15 cellular contexts compared by ENCODE assay signal in genomic region chr16:49659356-49659755, GRCh38.
DNase-seq lines count a peak whose midpoint lies in the region; ATAC-seq, FAIRE-seq and TF ChIP-seq lines count a peak whose summit lies in the region.
"Had no signal": no experiment of that assay in that cellular context is flagged by ENCODE, and none has a peak within 500 bp of the region (broad histone marks: within the 10 kb centered on the region; RNA-seq: fewer than 3 reads in every experiment).

No MANE protein-coding gene starts in this region.

- H3K9me3 ChIP-seq in heart right ventricle: no peaks in the 10 kb centered on the region
- H3K9me3 ChIP-seq in neuronal stem cell (replicated peaks in 1 of 2; ENCODE audit: control insufficient read depth in 2 of 2, insufficient read depth in 1 of 2, low read depth in 1 of 2, low read length in 2 of 2): no peaks in the 10 kb centered on the region
- H3K9me3 ChIP-seq: BLaER1, Caco-2 had no signal

- no peak overlapping the region for H3K4me2 ChIP-seq in neuronal stem cell (ENCODE audit: insufficient read depth, low read length, poor library complexity, severe bottlenecking)
- H3K4me2 ChIP-seq: BLaER1 had no signal

- no peak overlapping the region for H2AFZ ChIP-seq in neuronal stem cell (ENCODE audit: low read length)
- H2AFZ ChIP-seq: GM23248 had no signal

- no peak overlapping the region for H2BK120ac ChIP-seq in neuronal stem cell (ENCODE audit: low read depth, low read length)

- H2BK5ac ChIP-seq in neuronal stem cell (ENCODE audit: low read length): no peak overlapping the region

- H2AK5ac ChIP-seq in neuronal stem cell (ENCODE audit: low read depth, low read length): no peak overlapping the region

- no peaks in the 10 kb centered on the region for H3K27me3 Mint-ChIP-seq in activated T-helper 2 cell treated with anti-CD3 and anti-CD28 coated beads, Interferon-gamma antibody, Interleukin-2, Interleukin-4, amounts not matched to agents 10 μg/mL and 5 μg/mL and 100 μg/mL, durations not matched to agents 14 hours and 24 hours and 36 hours (ENCODE audit: low read depth)

- H2BK15ac ChIP-seq in neuronal stem cell (ENCODE audit: low read length): no peak overlapping the region

- H3K27ac ChIP-seq in heart right ventricle (no peak overlapping the region), neuronal stem cell (replicated peaks; ENCODE audit: low read length) (no peak overlapping the region)
- H3K27ac ChIP-seq: GM23248 had no signal

- no peak overlapping the region for H4K91ac ChIP-seq in neuronal stem cell (ENCODE audit: low read depth, low read length, poor library complexity)

- peaks cover 7% of the 10 kb centered on the region for H3K79me1 ChIP-seq in neuronal stem cell (ENCODE audit: low read depth, low read length)

- no peaks in the 10 kb centered on the region for H3K36me3 Mint-ChIP-seq in activated T-helper 2 cell treated with anti-CD3 and anti-CD28 coated beads, Interferon-gamma antibody, Interleukin-2, Interleukin-4, amounts not matched to agents 10 μg/mL and 5 μg/mL and 100 μg/mL, durations not matched to agents 14 hours and 24 hours and 36 hours (ENCODE audit: low read depth)
- H3K36me3 Mint-ChIP-seq: CD8-positive, alpha-beta memory T cell had no signal

- no peak overlapping the region for H3K27ac Mint-ChIP-seq in activated T-helper 2 cell treated with anti-CD3 and anti-CD28 coated beads, Interferon-gamma antibody, Interleukin-2, Interleukin-4, amounts not matched to agents 10 μg/mL and 5 μg/mL and 100 μg/mL, durations not matched to agents 14 hours and 24 hours and 36 hours
- H3K27ac Mint-ChIP-seq: CD8-positive, alpha-beta memory T cell had no signal

- peaks cover 7 to 33% (median 19%) of the 10 kb centered on the region in 9 donors for H3K4me1 ChIP-seq in heart right ventricle
- peaks cover 2 to 11% of the 10 kb centered on the region in 2 donors for H3K4me1 ChIP-seq in neuronal stem cell (ENCODE audit: control insufficient read depth in 2 of 2, insufficient read depth in 1 of 2, low read depth in 1 of 2, low read length in 2 of 2)
- H3K4me1 ChIP-seq: Caco-2 had no signal

- H3K36me3 ChIP-seq in heart right ventricle (no peaks in the 10 kb centered on the region), bronchial epithelial cell (ENCODE audit: control insufficient read depth, insufficient read depth, low read length) (no peaks in the 10 kb centered on the region), neuronal stem cell (replicated peaks in 1 of 2; ENCODE audit: control insufficient read depth in 2 of 2, insufficient read depth in 2 of 2, low read length in 2 of 2) (no peaks in the 10 kb centered on the region)
- H3K36me3 ChIP-seq: BLaER1 had no signal

- no peaks in the 10 kb centered on the region for H3K4me1 Mint-ChIP-seq in activated T-helper 2 cell treated with anti-CD3 and anti-CD28 coated beads, Interferon-gamma antibody, Interleukin-2, Interleukin-4, amounts not matched to agents 10 μg/mL and 5 μg/mL and 100 μg/mL, durations not matched to agents 14 hours and 24 hours and 36 hours (ENCODE audit: low read depth)
- H3K4me1 Mint-ChIP-seq: CD8-positive, alpha-beta memory T cell had no signal

- FAIRE-seq in bronchial epithelial cell (lab: Jason Lieb, UNC): peak; percentile 36

- no peak for ATAC-seq in left ventricle myocardium superior
- no peak for ATAC-seq in heart right ventricle
- ATAC-seq in HG02763 (IDR thresholded peaks at IDR 0.05; ENCODE audit: unreplicated experiment): no peak

- intact Hi-C loops in left ventricle myocardium superior (cut with micrococcal nuclease) (no loop called here), heart right ventricle (cut with DNase I) (loop anchor here in 1 of 10 donors (10.0 kb wide), 1 partner anchor 85 kb away; no protein-coding TSS in a partner anchor)
- intact Hi-C loops in activated T-helper 2 cell treated with anti-CD3 and anti-CD28 coated beads, Interferon-gamma antibody, Interleukin-2, Interleukin-4, amounts not matched to agents 10 μg/mL and 5 μg/mL and 100 μg/mL, durations not matched to agents 14 hours and 24 hours and 36 hours (cut with micrococcal nuclease): no loop called here

- no peak overlapping the region for H3K4me3 Mint-ChIP-seq in activated T-helper 2 cell treated with anti-CD3 and anti-CD28 coated beads, Interferon-gamma antibody, Interleukin-2, Interleukin-4, amounts not matched to agents 10 μg/mL and 5 μg/mL and 100 μg/mL, durations not matched to agents 14 hours and 24 hours and 36 hours (ENCODE audit: low read depth)
- H3K4me3 Mint-ChIP-seq: CD8-positive, alpha-beta memory T cell had no signal

- peak overlapping the region; percentile 46 for H3K18ac ChIP-seq in neuronal stem cell (ENCODE audit: low read length)

- H3K9me3 Mint-ChIP-seq in activated T-helper 2 cell treated with anti-CD3 and anti-CD28 coated beads, Interferon-gamma antibody, Interleukin-2, Interleukin-4, amounts not matched to agents 10 μg/mL and 5 μg/mL and 100 μg/mL, durations not matched to agents 14 hours and 24 hours and 36 hours: no peaks in the 10 kb centered on the region
- H3K9me3 Mint-ChIP-seq: CD8-positive, alpha-beta memory T cell had no signal

- no peak overlapping the region for H4K8ac ChIP-seq in neuronal stem cell (ENCODE audit: low read depth, low read length)

- DNase-seq in left ventricle myocardium superior: peak; percentile 5
- no peak for DNase-seq in heart right ventricle
- DNase-seq in bronchial epithelial cell (ENCODE audit: low read depth): no peak
- DNase-seq in neuronal stem cell (ENCODE audit: low spot score): no peak
- no peak for DNase-seq in activated T-helper 2 cell treated with anti-CD3 and anti-CD28 coated beads, Interferon-gamma antibody, Interleukin-2, Interleukin-4, amounts not matched to agents 10 μg/mL and 5 μg/mL and 100 μg/mL, durations not matched to agents 14 hours and 24 hours and 36 hours (ENCODE audit: low spot score)
- DNase-seq in islet precursor cell: no peak
- DNase-seq: 8988T; AML-193; Caco-2; CD8-positive, alpha-beta memory T cell; DND-41; GM23248; H7 had no signal

- H2BK12ac ChIP-seq in neuronal stem cell (ENCODE audit: low read length): no peak overlapping the region

- no peak overlapping the region for H3K9ac ChIP-seq in neuronal stem cell (ENCODE audit: low read depth, low read length, poor library complexity)
- H3K9ac ChIP-seq: BLaER1, GM23248 had no signal

- H3K23ac ChIP-seq in neuronal stem cell (ENCODE audit: low read depth, low read length, poor library complexity): no peak overlapping the region

- no peak overlapping the region for H3K4ac ChIP-seq in neuronal stem cell (ENCODE audit: low read length)

- H3K14ac ChIP-seq in neuronal stem cell (ENCODE audit: low read length): no peak overlapping the region

- TF ChIP-seq CTCF in heart right ventricle (IDR thresholded peaks at IDR 0.05): no peak
- no peak for TF ChIP-seq CTCF in bronchial epithelial cell (IDR thresholded peaks at IDR 0.05; ENCODE audit: insufficient read depth, low read length, severe bottlenecking)

- H3K27me3 ChIP-seq in heart right ventricle (no peaks in the 10 kb centered on the region), bronchial epithelial cell (ENCODE audit: control insufficient read depth, insufficient read depth, low read length) (no peaks in the 10 kb centered on the region), neuronal stem cell (ENCODE audit: control insufficient read depth in 3 of 3, insufficient read depth in 3 of 3, low read depth in 1 of 3, low read length in 3 of 3) (no peaks in the 10 kb centered on the region)
- H3K27me3 ChIP-seq: BLaER1 had no signal

- 91 to 94% methylated on average over 10 of the region's 10 CpGs for WGBS in heart right ventricle, 2 donors
- no CpG with 5 or more reads among the region's 10 CpGs for WGBS in neuronal stem cell (ENCODE audit: extremely low coverage in 2 of 2, insufficient read length in 2 of 2, insufficient replicate concordance in 1 of 2), 2 donors

- H3K4me3 ChIP-seq in heart right ventricle: no peak overlapping the region
- H3K4me3 ChIP-seq in bronchial epithelial cell (ENCODE audit: low read depth, low read length): no peak overlapping the region
- no peak overlapping the region for H3K4me3 ChIP-seq in neuronal stem cell (ENCODE audit: low read length in 2 of 2)
- H3K4me3 ChIP-seq: BLaER1, GM23248 had no signal
